In the genomic region with DNA sequence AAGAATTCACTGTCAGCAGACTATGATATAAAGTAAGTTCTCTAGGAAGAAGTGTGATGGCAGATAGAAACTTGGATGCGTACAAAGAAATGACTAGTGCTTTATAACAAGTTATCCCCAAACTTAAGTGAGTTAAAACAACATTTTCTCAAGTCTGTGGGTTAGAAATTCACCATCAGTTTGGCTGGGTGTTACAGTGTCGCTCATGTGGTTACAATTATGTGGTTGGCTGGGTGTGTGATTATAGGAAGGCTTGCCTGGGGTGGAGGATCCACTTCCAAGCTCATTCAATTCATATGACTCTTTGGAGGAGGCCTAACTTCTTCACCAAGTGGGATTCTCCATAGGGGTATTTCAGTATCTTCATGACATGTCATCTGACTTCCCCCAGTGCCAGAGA, we compare ENCODE assay signal across 17 cellular contexts. TPM values are rescaled to one million over a fixed set of nuclear protein-coding genes. Genes with fewer than 3 reads are reported as not detected.
A peak's percentile ranks its signal among the peaks of the same experiment; 100 is the strongest.
DNase-seq lines count a peak whose midpoint lies in the region; ATAC-seq and TF ChIP-seq lines count a peak whose summit lies in the region.
"Had no signal": no experiment of that assay in that cellular context is flagged by ENCODE, and none has a peak within 500 bp of the region (broad histone marks: within the 10 kb centered on the region; RNA-seq: fewer than 3 reads in every experiment).

No MANE protein-coding gene starts in this region.

- H3K27me3 ChIP-seq in upper lobe of right lung: no peaks in the 10 kb centered on the region
- no peaks in the 10 kb centered on the region for H3K27me3 ChIP-seq in testis
- H3K27me3 ChIP-seq: BLaER1 had no signal

- intact Hi-C loops in natural killer cell (cut with micrococcal nuclease): loop anchor here (2.0 to 5.0 kb wide), 3 partner anchors 16 to 1811 kb away; a partner anchor contains a TSS
- intact Hi-C loops in upper lobe of right lung (cut with DNase I): no loop called here
- intact Hi-C loops in testis (cut with DNase I; ENCODE audit: low total_unique reads): no loop called here

- H3K36me3 Mint-ChIP-seq in central memory CD8-positive, alpha-beta T cell (ENCODE audit: insufficient read depth): no peaks in the 10 kb centered on the region
- no peaks in the 10 kb centered on the region for H3K36me3 Mint-ChIP-seq in natural killer cell

- DNase-seq in central memory CD8-positive, alpha-beta T cell (ENCODE audit: low spot score in 2 of 2): no peak
- DNase-seq in fibroblast of peridontal ligament (ENCODE audit: extremely low read depth) (peak; percentile 33), natural killer cell (peak; percentile 47), upper lobe of right lung (no peak), testis (no peak)
- DNase-seq: Caco-2; CD4-positive, CD25-positive, alpha-beta regulatory T cell; CD8-positive, alpha-beta T cell; DMS153; DND-41; H9 had no signal

- peaks cover 6% of the 10 kb centered on the region for H3K9me3 Mint-ChIP-seq in central memory CD8-positive, alpha-beta T cell
- peaks cover 0 to 3% of the 10 kb centered on the region in 2 donors for H3K9me3 Mint-ChIP-seq in natural killer cell

- no peaks in the 10 kb centered on the region for H3K9me3 ChIP-seq in upper lobe of right lung
- no peaks in the 10 kb centered on the region for H3K9me3 ChIP-seq in testis
- H3K9me3 ChIP-seq: Caco-2 had no signal

- H3K4me3 ChIP-seq in upper lobe of right lung (no peak overlapping the region), testis (no peak overlapping the region)
- H3K4me3 ChIP-seq: BLaER1, GM23338 had no signal

- no peak overlapping the region for H3K4me3 Mint-ChIP-seq in central memory CD8-positive, alpha-beta T cell
- peak overlapping the region; percentile 78 for H3K4me3 Mint-ChIP-seq in natural killer cell
- H3K4me3 Mint-ChIP-seq: B cell; CD4-positive, CD25-positive, alpha-beta regulatory T cell; CD8-positive, alpha-beta T cell; GM23338; H9 had no signal

- H3K27ac ChIP-seq in upper lobe of right lung: no peak overlapping the region
- no peak overlapping the region for H3K27ac ChIP-seq in testis
- H3K27ac ChIP-seq: BLaER1, C4-2B had no signal

- no peak for TF ChIP-seq POLR2A in testis (IDR thresholded peaks at IDR 0.05)

- no peak for ATAC-seq in central memory CD8-positive, alpha-beta T cell (replicated peaks; ENCODE audit: extremely low read depth, poor library complexity, severe bottlenecking)
- ATAC-seq in natural killer cell: peak; percentile 59 to 88 (median 71)
- ATAC-seq in upper lobe of right lung: no peak
- no peak for ATAC-seq in GM19395 (IDR thresholded peaks at IDR 0.05; ENCODE audit: unreplicated experiment)
- ATAC-seq: CD8-positive, alpha-beta T cell; GM23338; HCT116 had no signal

- H3K36me3 ChIP-seq in upper lobe of right lung (no peaks in the 10 kb centered on the region), testis (ENCODE audit: low read depth, missing control alignments) (no peaks in the 10 kb centered on the region)

- H3K4me1 ChIP-seq in upper lobe of right lung (no peaks in the 10 kb centered on the region), testis (no peaks in the 10 kb centered on the region)
- H3K4me1 ChIP-seq: BLaER1, Caco-2 had no signal

- TF ChIP-seq CTCF in natural killer cell (IDR thresholded peaks at IDR 0.05) (no peak), upper lobe of right lung (IDR thresholded peaks at IDR 0.05) (no peak), testis (IDR thresholded peaks at IDR 0.05) (no peak)

- peaks cover 5% of the 10 kb centered on the region for H3K4me1 Mint-ChIP-seq in central memory CD8-positive, alpha-beta T cell
- H3K4me1 Mint-ChIP-seq in natural killer cell: peaks cover 43 to 48% of the 10 kb centered on the region in 2 donors
- H3K4me1 Mint-ChIP-seq: B cell, GM23338, H9 had no signal

- no peaks in the 10 kb centered on the region for H3K27me3 Mint-ChIP-seq in central memory CD8-positive, alpha-beta T cell
- H3K27me3 Mint-ChIP-seq in natural killer cell (ENCODE audit: low read depth in 2 of 2): no peaks in the 10 kb centered on the region
- H3K27me3 Mint-ChIP-seq: B cell; CD4-positive, CD25-positive, alpha-beta regulatory T cell had no signal

- H3K27ac Mint-ChIP-seq in central memory CD8-positive, alpha-beta T cell (ENCODE audit: low read depth): peak overlapping the region; percentile 48
- H3K27ac Mint-ChIP-seq in natural killer cell: peak overlapping the region; percentile 71 to 84
- H3K27ac Mint-ChIP-seq: B cell; CD4-positive, CD25-positive, alpha-beta regulatory T cell; CD8-positive, alpha-beta T cell; GM23338; H9 had no signal

- WGBS in testis, 2 donors: 94 to 95% methylated on average over 2 of the region's 2 CpGs

RNA-seq across cellular contexts. Expression of a gene that starts 10.3 kb away (rescaled TPM):
- total RNA-seq in natural killer cell: 1 to 10 TPM; 1.8 to 3.9 (median 3.6) TPM
- 2.9 TPM for total RNA-seq in upper lobe of right lung
- 10 to 100 TPM in 1 of 2 donors, 1 to 10 TPM in 1; 8.9 to 14.6 TPM for total RNA-seq in testis
- polyA plus RNA-seq in testis (ENCODE audit: insufficient read depth, low read depth, low replicate concordance): 21.4 TPM

Comparison
In these comparisons a context has a peak if more than half of its experiments do, and no peak if none do; other contexts are left out.
1. ATAC-seq: peak in natural killer cell (3 of 3); none in central memory CD8-positive, alpha-beta T cell (single experiment), upper lobe of right lung (single experiment) and GM19395 (single experiment).
2. DNase-seq: peak in fibroblast of peridontal ligament (single experiment) and natural killer cell (single experiment); none in central memory CD8-positive, alpha-beta T cell (0 of 2), upper lobe of right lung (single experiment) and testis (single experiment).